In the genomic region with DNA sequence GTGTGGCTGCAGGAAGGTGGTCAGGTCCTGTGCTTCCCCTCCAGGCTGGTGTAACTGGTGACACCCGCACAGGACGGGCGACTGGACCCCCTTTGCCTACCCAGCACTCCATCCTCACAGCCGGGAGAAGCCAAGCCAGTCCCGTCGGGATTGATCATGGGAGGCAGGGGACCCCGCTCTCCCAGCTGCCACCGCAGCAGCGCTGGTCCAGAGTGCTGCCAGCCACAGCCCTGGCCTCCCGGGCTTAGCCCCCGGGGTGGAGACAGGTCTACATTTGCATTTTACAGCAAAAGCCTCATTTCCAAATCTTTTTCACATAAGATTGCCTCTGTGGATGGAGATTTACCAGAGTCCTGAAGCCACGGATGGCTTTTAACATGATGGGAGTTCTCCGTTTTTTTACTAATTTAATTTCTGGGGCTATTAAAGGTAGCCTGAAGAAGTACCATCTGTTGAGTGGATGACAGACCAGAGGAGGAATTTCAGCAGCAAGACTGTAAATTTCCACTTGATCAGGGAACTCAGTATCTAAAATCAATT, we compare ENCODE assay signal across 18 cellular contexts.
"Had no signal": no experiment of that assay in that cellular context is flagged by ENCODE, and none has a peak within 500 bp of the region (broad histone marks: within the 10 kb centered on the region; RNA-seq: fewer than 3 reads in every experiment).

No MANE protein-coding gene starts in this region.

- H3K36me3 ChIP-seq: gastrocnemius medialis, sigmoid colon, thoracic aorta had no signal

- DNase-seq: cortex of kidney; effector memory CD4-positive, alpha-beta T cell; gastrocnemius medialis; islet precursor cell; mammary epithelial cell; mucosa of descending colon; naive thymus-derived CD8-positive, alpha-beta T cell; posterior cingulate gyrus; sigmoid colon; stimulated activated CD4-positive, alpha-beta T cell treated with anti-CD3 and anti-CD28 coated beads, Interleukin-2, amount 100 ng/mL, for 24 hours; stimulated activated CD4-positive, alpha-beta T cell treated with anti-CD3 and anti-CD28 coated beads, Interleukin-4, amount 100 ng/mL, for 4 hours; stimulated activated naive B cell treated with anti-CD40 and anti-IgM and Interleukin-4, amounts not matched to agents 10 μg/mL and 1 μg/mL and 100 μg/mL, for 72 hours; stimulated activated naive CD8-positive, alpha-beta T cell treated with anti-CD3 and anti-CD28 coated beads, Interleukin-15, amount 100 ng/mL, for 72 hours; trophoblast cell had no signal

- ATAC-seq: esophagus mucosa; gastrocnemius medialis; left lobe of liver; mucosa of descending colon; naive thymus-derived CD8-positive, alpha-beta T cell; stimulated activated naive B cell treated with anti-CD40 and anti-IgM and Interleukin-4, amounts not matched to agents 10 μg/mL and 1 μg/mL and 100 μg/mL, for 72 hours; stimulated activated naive CD8-positive, alpha-beta T cell treated with anti-CD3 and anti-CD28 coated beads, Interleukin-15, amount 100 ng/mL, for 72 hours had no signal

- H3K4me3 ChIP-seq: gastrocnemius medialis, mucosa of descending colon, sigmoid colon, skin epidermis, thoracic aorta had no signal

- H3K9me3 ChIP-seq: gastrocnemius medialis, mucosa of descending colon, sigmoid colon, thoracic aorta had no signal

- H3K27ac ChIP-seq: gastrocnemius medialis, sigmoid colon, skin epidermis, thoracic aorta had no signal

- H3K4me1 ChIP-seq: gastrocnemius medialis, sigmoid colon had no signal
